ENCODE assay signal across 36 cellular contexts in the genomic region with DNA sequence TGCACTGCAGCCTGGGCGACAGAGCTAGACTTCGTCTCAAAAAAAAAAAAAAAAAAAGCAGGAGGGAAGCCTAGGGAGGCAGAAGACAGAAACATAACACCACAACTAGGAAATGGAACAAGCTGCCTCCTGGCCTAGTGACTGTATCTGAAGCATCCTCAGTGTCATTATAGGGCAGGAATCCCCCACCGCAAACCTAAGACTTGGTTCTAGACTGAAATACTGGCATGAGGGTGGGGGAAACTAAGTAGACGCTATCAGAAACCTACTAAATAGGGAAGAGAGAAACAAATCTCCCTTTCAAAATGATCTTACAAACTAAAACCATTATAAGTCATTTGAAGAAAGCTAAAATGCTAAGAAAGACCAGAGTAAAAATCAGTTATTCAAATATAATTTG.
"Had no signal": no experiment of that assay in that cellular context is flagged by ENCODE, and none has a peak within 500 bp of the region (broad histone marks: within the 10 kb centered on the region; RNA-seq: fewer than 3 reads in every experiment).

No MANE protein-coding gene starts in this region.

- H3K4me3 ChIP-seq: adrenal gland, coronary artery, dorsolateral prefrontal cortex, heart left ventricle had no signal

- H3K4me1 Mint-ChIP-seq: central memory CD8-positive, alpha-beta T cell had no signal

- H3K36me3 Mint-ChIP-seq: activated naive CD8-positive, alpha-beta T cell treated with anti-CD3 and anti-CD28 coated beads for 36 hours; brain had no signal

- H3K27me3 ChIP-seq: adrenal gland, heart left ventricle had no signal

- H3K9me3 Mint-ChIP-seq: activated naive CD4-positive, alpha-beta T cell treated with anti-CD3 and anti-CD28 coated beads for 36 hours; activated T-helper 2 cell treated with anti-CD3 and anti-CD28 coated beads, Interferon-gamma antibody, Interleukin-2, Interleukin-4, amounts not matched to agents 10 μg/mL and 5 μg/mL and 100 μg/mL, durations not matched to agents 14 hours and 24 hours and 36 hours; central memory CD8-positive, alpha-beta T cell; dendritic cell treated with granulocyte-macrophage colony-stimulating factor and Interleukin-4, amounts not matched to agents 40 ng/mL and 50 ng/mL, for 4 days had no signal

- H3K27me3 Mint-ChIP-seq: activated naive CD4-positive, alpha-beta T cell treated with anti-CD3 and anti-CD28 coated beads, Interleukin-2, amount 50 U/mL, for 24 hours; activated naive CD8-positive, alpha-beta T cell treated with anti-CD3 and anti-CD28 coated beads for 36 hours; activated naive CD8-positive, alpha-beta T cell treated with anti-CD3 and anti-CD28 coated beads, Interleukin-2, amount 50 U/mL, for 24 hours had no signal

- H3K27ac Mint-ChIP-seq: activated CD4-positive, alpha-beta memory T cell treated with anti-CD3 and anti-CD28 coated beads, Interleukin-2, amount 10 ng/mL, durations not matched to agents 7 days and 5 days; activated CD4-positive, alpha-beta T cell treated with anti-CD3 and anti-CD28 coated beads, Interleukin-2, amount 10 ng/mL, durations not matched to agents 7 days and 5 days; activated naive CD4-positive, alpha-beta T cell treated with anti-CD3 and anti-CD28 coated beads for 36 hours; activated naive CD4-positive, alpha-beta T cell treated with anti-CD3 and anti-CD28 coated beads, Interleukin-2, amount 50 U/mL, for 24 hours; activated naive CD8-positive, alpha-beta T cell treated with anti-CD3 and anti-CD28 coated beads for 36 hours; activated naive CD8-positive, alpha-beta T cell treated with anti-CD3 and anti-CD28 coated beads, Interleukin-2, amount 50 U/mL, for 24 hours; activated T-helper 1 cell treated with anti-CD3 and anti-CD28 coated beads, Interleukin-12 subunit alpha, Interleukin-12 subunit beta, Interleukin-2, Interleukin-4 antibody, amounts not matched to agents 30 ng/mL and 10 ng/mL and 1 ng/mL, durations not matched to agents 14 hours and 24 hours and 36 hours; activated T-helper 2 cell treated with anti-CD3 and anti-CD28 coated beads, Interferon-gamma antibody, Interleukin-2, Interleukin-4, amounts not matched to agents 10 μg/mL and 5 μg/mL and 100 μg/mL, durations not matched to agents 14 hours and 24 hours and 36 hours; brain; dendritic cell treated with granulocyte-macrophage colony-stimulating factor and Interleukin-4, amounts not matched to agents 40 ng/mL and 50 ng/mL, for 4 days; endodermal cell; T-helper 17 cell; T-helper 2 cell treated with Interferon-gamma antibody and Interleukin-4, amounts not matched to agents 5 μg/mL and 100 μg/mL, for 36 hours had no signal

- H3K4me1 ChIP-seq: adrenal gland had no signal

- H3K36me3 ChIP-seq: adrenal gland, heart left ventricle had no signal

- ATAC-seq: activated naive CD8-positive, alpha-beta T cell treated with anti-CD3 and anti-CD28 coated beads, Interleukin-2, amount 50 U/mL, for 24 hours; activated T-cell treated with anti-CD3 and anti-CD28 coated beads, Interleukin-2, amount 50 U/mL, for 4 hours; esophagus mucosa; heart left ventricle; T-helper 17 cell had no signal

- H3K9me3 ChIP-seq: adrenal gland, heart left ventricle had no signal

- H3K4me3 Mint-ChIP-seq: activated CD4-positive, alpha-beta memory T cell treated with anti-CD3 and anti-CD28 coated beads, Interleukin-2, amount 10 ng/mL, durations not matched to agents 7 days and 5 days; activated CD4-positive, alpha-beta T cell treated with anti-CD3 and anti-CD28 coated beads, Interleukin-2, amount 10 ng/mL, durations not matched to agents 7 days and 5 days; activated naive CD4-positive, alpha-beta T cell treated with anti-CD3 and anti-CD28 coated beads for 36 hours; activated naive CD4-positive, alpha-beta T cell treated with anti-CD3 and anti-CD28 coated beads, Interleukin-2, amount 50 U/mL, for 24 hours; activated naive CD8-positive, alpha-beta T cell treated with anti-CD3 and anti-CD28 coated beads for 36 hours; activated naive CD8-positive, alpha-beta T cell treated with anti-CD3 and anti-CD28 coated beads, Interleukin-2, amount 50 U/mL, for 24 hours; activated T-cell treated with anti-CD3 and anti-CD28 coated beads, Interleukin-2, amount 50 U/mL, for 4 hours; activated T-helper 1 cell treated with anti-CD3 and anti-CD28 coated beads, Interleukin-12 subunit alpha, Interleukin-12 subunit beta, Interleukin-2, Interleukin-4 antibody, amounts not matched to agents 30 ng/mL and 10 ng/mL and 1 ng/mL, durations not matched to agents 14 hours and 24 hours and 36 hours; brain; central memory CD8-positive, alpha-beta T cell; dendritic cell treated with granulocyte-macrophage colony-stimulating factor and Interleukin-4, amounts not matched to agents 40 ng/mL and 50 ng/mL, for 4 days; endodermal cell; T-helper 17 cell; T-helper 2 cell treated with Interferon-gamma antibody and Interleukin-4, amounts not matched to agents 5 μg/mL and 100 μg/mL, for 36 hours had no signal

- DNase-seq: activated CD4-positive, alpha-beta memory T cell treated with anti-CD3 and anti-CD28 coated beads, Interleukin-2, amount 10 ng/mL, durations not matched to agents 7 days and 5 days; activated CD4-positive, alpha-beta T cell treated with anti-CD3 and anti-CD28 coated beads for 1 hour; activated CD4-positive, alpha-beta T cell treated with anti-CD3 and anti-CD28 coated beads for 4 hours; activated CD4-positive, alpha-beta T cell treated with anti-CD3 and anti-CD28 coated beads, Interleukin-2, amount 10 ng/mL, durations not matched to agents 7 days and 5 days; activated CD4-positive, alpha-beta T cell treated with anti-CD3 and anti-CD28 coated beads, Interleukin-2, amount 50 U/mL, for 4 hours; activated CD4-positive, CD25-positive, alpha-beta regulatory T cell; activated CD8-positive, alpha-beta memory T cell treated with anti-CD3 and anti-CD28 coated beads, Interleukin-2, amount 50 U/mL, for 48 hours; activated effector memory CD4-positive, alpha-beta T cell treated with anti-CD3 and anti-CD28 coated beads, Interleukin-2, amount 50 U/mL, for 16 hours; activated naive CD4-positive, alpha-beta T cell treated with anti-CD3 and anti-CD28 coated beads for 36 hours; activated naive CD8-positive, alpha-beta T cell treated with anti-CD3 and anti-CD28 coated beads for 36 hours; activated naive CD8-positive, alpha-beta T cell treated with anti-CD3 and anti-CD28 coated beads, Interleukin-2, amount 50 U/mL, for 24 hours; activated T-cell treated with anti-CD3 and anti-CD28 coated beads for 4 hours; activated T-cell treated with anti-CD3 and anti-CD28 coated beads, Interleukin-2, amount 50 U/mL, for 4 hours; adrenal gland; amygdala; aorta; dorsolateral prefrontal cortex; effector memory CD4-positive, alpha-beta T cell; endodermal cell; foreskin fibroblast; glutamatergic neuron; heart left ventricle; hypothalamus; T-helper 17 cell; T1000 had no signal

- FAIRE-seq: bronchial epithelial cell, frontal cortex had no signal

- H3K27ac ChIP-seq: adrenal gland, coronary artery, dorsolateral prefrontal cortex, heart left ventricle had no signal
